12 cellular contexts compared by ENCODE assay signal in the genomic region with DNA sequence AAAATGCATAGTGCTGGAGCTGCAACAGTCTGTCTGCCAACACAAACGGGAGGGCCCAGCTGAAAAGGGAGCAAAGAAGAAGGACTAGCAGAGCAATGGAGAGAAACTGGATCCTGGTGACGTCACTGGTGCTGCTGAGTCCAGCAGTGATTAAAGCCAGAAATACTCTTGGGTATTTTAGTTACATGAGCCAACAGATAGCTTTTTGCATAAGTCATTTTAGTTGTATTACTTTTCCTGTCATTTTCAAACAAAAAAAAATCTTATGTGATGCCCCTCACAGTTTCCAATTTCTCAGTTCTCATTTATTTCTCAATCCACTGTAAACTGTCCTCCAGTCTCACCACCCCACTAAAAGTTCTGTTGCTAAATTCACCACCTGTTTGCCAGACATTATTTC. TPM values are rescaled to one million over a fixed set of nuclear protein-coding genes. Genes with fewer than 3 reads are reported as not detected.
DNase-seq lines count a peak whose midpoint lies in the region; ATAC-seq lines count a peak whose summit lies in the region.
"Had no signal": no experiment of that assay in that cellular context is flagged by ENCODE, and none has a peak within 500 bp of the region (broad histone marks: within the 10 kb centered on the region; RNA-seq: fewer than 3 reads in every experiment).

No MANE protein-coding gene starts in this region.

- no peaks in the 10 kb centered on the region for H3K9me3 ChIP-seq in adipocyte (ENCODE audit: control insufficient read depth, low read length)
- no peaks in the 10 kb centered on the region for H3K9me3 ChIP-seq in HAP-1
- H3K9me3 ChIP-seq in CD8-positive, alpha-beta memory T cell (ENCODE audit: low read length): no peaks in the 10 kb centered on the region
- H3K9me3 ChIP-seq: esophagus squamous epithelium, upper lobe of right lung had no signal

- peaks cover 56% of the 10 kb centered on the region for H3K4me1 ChIP-seq in adipocyte (ENCODE audit: control insufficient read depth, insufficient read depth, low read length)
- H3K4me1 ChIP-seq in HAP-1: no peaks in the 10 kb centered on the region
- no peaks in the 10 kb centered on the region for H3K4me1 ChIP-seq in CD8-positive, alpha-beta memory T cell (ENCODE audit: insufficient read depth, low read length)
- H3K4me1 ChIP-seq: esophagus squamous epithelium, upper lobe of right lung had no signal

- H3K27me3 Mint-ChIP-seq in CD8-positive, alpha-beta memory T cell: peaks cover 0 to 9% of the 10 kb centered on the region in 2 donors

- in situ Hi-C loops in HAP-1 (cut with MboI; ENCODE audit: low sequenced_read_pairs): no loop called here

- DNase-seq in EL (peak; percentile 92), adipocyte (ENCODE audit: low read depth) (peak; percentile 97), cardiac septum (ENCODE audit: low spot score) (peak; percentile 78), posterior vena cava (ENCODE audit: low spot score) (peak; percentile 87), HAP-1 (ENCODE audit: low spot score in 2 of 2) (no peak)
- no peak for DNase-seq in CD8-positive, alpha-beta memory T cell
- DNase-seq in activated CD4-positive, CD25-positive, alpha-beta regulatory T cell treated with anti-CD3 and anti-CD28 coated beads, Interleukin-2, amount 50 U/mL, for 72 hours: no peak
- DNase-seq: DMS79; esophagus squamous epithelium; stimulated activated CD4-positive, alpha-beta T cell treated with anti-CD3 and anti-CD28 coated beads, Interleukin-4, amount 100 ng/mL, for 1 hour; upper lobe of right lung had no signal

- H3K9me3 Mint-ChIP-seq in CD8-positive, alpha-beta memory T cell: no peaks in the 10 kb centered on the region

- ATAC-seq in HG02852 (IDR thresholded peaks at IDR 0.05; ENCODE audit: unreplicated experiment): no peak
- ATAC-seq: upper lobe of right lung had no signal

- H3K27ac Mint-ChIP-seq in CD8-positive, alpha-beta memory T cell: no peak overlapping the region

- H3K9ac ChIP-seq in adipocyte (ENCODE audit: low read length): peak overlapping the region; percentile 78

- no peak overlapping the region for H3K4me3 Mint-ChIP-seq in CD8-positive, alpha-beta memory T cell

- peak overlapping the region; percentile 68 for H3K4me3 ChIP-seq in adipocyte (ENCODE audit: low read length)
- no peak overlapping the region for H3K4me3 ChIP-seq in HAP-1
- no peak overlapping the region for H3K4me3 ChIP-seq in CD8-positive, alpha-beta memory T cell (ENCODE audit: low read length)
- H3K4me3 ChIP-seq: esophagus squamous epithelium, upper lobe of right lung had no signal

- POLR2A ChIA-PET in CD8-positive, alpha-beta memory T cell (lab: Charles Lee): no interaction called here

- H3K36me3 ChIP-seq in adipocyte (ENCODE audit: control insufficient read depth, insufficient read depth, low read length, severe bottlenecking): no peaks in the 10 kb centered on the region
- H3K36me3 ChIP-seq in HAP-1 (replicated peaks): no peaks in the 10 kb centered on the region
- H3K36me3 ChIP-seq in CD8-positive, alpha-beta memory T cell (ENCODE audit: insufficient read depth, low read length): no peaks in the 10 kb centered on the region
- H3K36me3 ChIP-seq: esophagus squamous epithelium, upper lobe of right lung had no signal

- intact Hi-C loops in cardiac septum (cut with DNase I): loop anchor here (2.0 kb wide), 1 partner anchor 39 kb away; a partner anchor contains a TSS
- intact Hi-C loops in posterior vena cava (cut with DNase I): no loop called here

- H3K4me1 Mint-ChIP-seq in CD8-positive, alpha-beta memory T cell: no peaks in the 10 kb centered on the region

- no peaks in the 10 kb centered on the region for H3K27me3 ChIP-seq in adipocyte (replicated peaks; ENCODE audit: control insufficient read depth, insufficient read depth, low read length)
- no peaks in the 10 kb centered on the region for H3K27me3 ChIP-seq in HAP-1 (ENCODE audit: low read depth)
- H3K27me3 ChIP-seq in CD8-positive, alpha-beta memory T cell (ENCODE audit: insufficient read depth, low read length, poor library complexity, severe bottlenecking): no peaks in the 10 kb centered on the region
- H3K27me3 ChIP-seq: esophagus squamous epithelium, upper lobe of right lung had no signal

- H3K27ac ChIP-seq in CD8-positive, alpha-beta memory T cell (ENCODE audit: low read depth, low read length): no peak overlapping the region
- H3K27ac ChIP-seq: esophagus squamous epithelium, upper lobe of right lung had no signal

- H3K36me3 Mint-ChIP-seq in CD8-positive, alpha-beta memory T cell: peaks cover 0 to 4% (median 1%) of the 10 kb centered on the region in 3 donors

- CTCF ChIA-PET in CD8-positive, alpha-beta memory T cell (lab: Charles Lee): no interaction called here

RNA-seq across cellular contexts. Expression of a gene that starts 38.7 kb away (rescaled TPM):
- total RNA-seq in cardiac septum (318 TPM), posterior vena cava (100 to 1,000 TPM; 117 to 165 TPM)
- total RNA-seq in CD8-positive, alpha-beta memory T cell: 10 to 100 TPM; 64.7 to 68.6 TPM
- polyA plus RNA-seq in CD8-positive, alpha-beta memory T cell: 80.8 TPM

Comparison
In these comparisons a context has a peak if more than half of its experiments do, and no peak if none do; other contexts are left out.
1. DNase-seq: peak in EL (single experiment), adipocyte (single experiment), cardiac septum (single experiment) and posterior vena cava (single experiment); none in HAP-1 (0 of 2), CD8-positive, alpha-beta memory T cell (0 of 5) and activated CD4-positive, CD25-positive, alpha-beta regulatory T cell treated with anti-CD3 and anti-CD28 coated beads, Interleukin-2, amount 50 U/mL, for 72 hours (single experiment).